In the genomic region with DNA sequence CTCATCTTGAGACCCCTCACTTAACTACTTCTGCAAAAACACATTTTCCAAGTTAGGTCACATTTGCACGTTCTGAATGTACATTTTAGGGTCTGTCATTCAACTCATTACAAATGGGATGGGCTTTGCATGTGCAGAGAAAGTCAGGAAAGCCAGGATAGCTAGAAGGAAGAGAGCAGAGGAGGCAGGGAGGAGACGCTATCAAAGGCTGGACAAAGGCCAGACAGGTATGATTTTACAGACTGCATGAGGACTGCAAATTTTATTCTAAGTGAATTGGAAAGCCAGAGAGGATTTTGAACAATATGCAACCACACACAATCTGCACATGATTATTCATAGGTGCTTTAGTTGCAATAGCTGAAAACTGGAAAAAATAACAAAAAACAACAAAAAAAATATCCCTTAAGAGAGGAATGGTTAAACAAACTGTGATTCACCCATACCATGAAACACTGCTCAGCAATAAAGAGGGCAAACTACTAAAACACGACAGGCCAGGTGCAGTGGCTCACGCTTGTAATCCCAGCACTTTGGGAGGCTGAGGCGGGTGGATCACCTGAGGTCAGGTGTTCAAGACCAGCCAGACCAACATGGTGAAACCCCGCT, we compare ENCODE assay signal across 35 cellular contexts. TPM values are rescaled to one million over a fixed set of nuclear protein-coding genes. Genes with fewer than 3 reads are reported as not detected.
"Had no signal": no experiment of that assay in that cellular context is flagged by ENCODE, and none has a peak within 500 bp of the region (broad histone marks: within the 10 kb centered on the region; RNA-seq: fewer than 3 reads in every experiment).

No MANE protein-coding gene starts in this region.

- H3K27ac Mint-ChIP-seq: activated CD4-positive, alpha-beta memory T cell treated with anti-CD3 and anti-CD28 coated beads, Interleukin-2, amount 10 ng/mL, durations not matched to agents 7 days and 5 days; activated T-helper 2 cell treated with anti-CD3 and anti-CD28 coated beads, Interferon-gamma antibody, Interleukin-2, Interleukin-4, amounts not matched to agents 10 μg/mL and 5 μg/mL and 100 μg/mL, durations not matched to agents 14 hours and 24 hours and 36 hours had no signal

- H3K27me3 ChIP-seq: adrenal gland, body of pancreas, dorsolateral prefrontal cortex, gastroesophageal sphincter, hepatocyte, upper lobe of left lung had no signal

- H3K4me3 Mint-ChIP-seq: activated CD4-positive, alpha-beta memory T cell treated with anti-CD3 and anti-CD28 coated beads, Interleukin-2, amount 10 ng/mL, durations not matched to agents 7 days and 5 days; activated CD4-positive, alpha-beta T cell treated with anti-CD3 and anti-CD28 coated beads, Interleukin-2, amount 10 ng/mL, durations not matched to agents 24 days and 14 days; activated naive CD8-positive, alpha-beta T cell; activated T-cell treated with anti-CD3 and anti-CD28 coated beads, Interleukin-2, amount 50 U/mL, for 4 hours; natural killer cell treated with Interleukin-12 subunit alpha and Interleukin-12 subunit beta and Interleukin-15 and Interleukin-18, amount 100 ng/mL, for 72 hours had no signal

- H3K4me3 ChIP-seq: adrenal gland, body of pancreas, coronary artery, dorsolateral prefrontal cortex, gastroesophageal sphincter, hepatocyte, left ventricle myocardium inferior, lung, spleen, upper lobe of left lung had no signal

- H3K9me3 ChIP-seq: adrenal gland, body of pancreas, gastroesophageal sphincter, left ventricle myocardium inferior, spleen, upper lobe of left lung had no signal

- H3K9me3 Mint-ChIP-seq: activated CD4-positive, alpha-beta memory T cell treated with anti-CD3 and anti-CD28 coated beads, Interleukin-2, amount 10 ng/mL, durations not matched to agents 7 days and 5 days; activated CD4-positive, alpha-beta T cell treated with anti-CD3 and anti-CD28 coated beads, Interleukin-2, amount 10 ng/mL, durations not matched to agents 24 days and 14 days; activated T-cell treated with anti-CD3 and anti-CD28 coated beads, Interleukin-2, amount 50 U/mL, for 4 hours; activated T-helper 2 cell treated with anti-CD3 and anti-CD28 coated beads, Interferon-gamma antibody, Interleukin-2, Interleukin-4, amounts not matched to agents 10 μg/mL and 5 μg/mL and 100 μg/mL, durations not matched to agents 14 hours and 24 hours and 36 hours; natural killer cell treated with Interleukin-12 subunit alpha and Interleukin-12 subunit beta and Interleukin-15 and Interleukin-18, amount 100 ng/mL, for 72 hours had no signal

- H3K27ac ChIP-seq: adrenal gland, body of pancreas, coronary artery, dorsolateral prefrontal cortex, gastroesophageal sphincter, hepatocyte, left ventricle myocardium inferior, spleen, upper lobe of left lung, WERI-Rb-1 had no signal

- H3K36me3 Mint-ChIP-seq: activated naive CD8-positive, alpha-beta T cell; natural killer cell treated with Interleukin-12 subunit alpha and Interleukin-12 subunit beta and Interleukin-15 and Interleukin-18, amount 100 ng/mL, for 72 hours had no signal

- H3K36me3 ChIP-seq: adrenal gland, upper lobe of left lung had no signal

- DNase-seq: activated CD4-positive, alpha-beta memory T cell treated with anti-CD3 and anti-CD28 coated beads, Interleukin-2, amount 10 ng/mL, durations not matched to agents 7 days and 5 days; activated CD4-positive, alpha-beta T cell treated with anti-CD3 and anti-CD28 coated beads, Interleukin-2, amount 10 ng/mL, durations not matched to agents 24 days and 14 days; activated naive CD4-positive, alpha-beta T cell treated with Interleukin-2 at 50 U/mL for 16 hours; activated T-cell treated with anti-CD3 and anti-CD28 coated beads, Interleukin-2, amount 50 U/mL, for 4 hours; aorta; body of pancreas; dorsolateral prefrontal cortex; effector memory CD4-positive, alpha-beta T cell; islet precursor cell; left ventricle myocardium inferior; mesendoderm; right cardiac atrium; spleen; stimulated activated CD4-positive, alpha-beta T cell treated with anti-CD3 and anti-CD28 coated beads, Interleukin-2, amount 100 ng/mL, for 48 hours; stimulated activated naive CD4-positive, alpha-beta T cell treated with Interleukin-2 at 50 U/mL for 16 hours; substantia nigra; T-helper 17 cell; T1000; upper lobe of left lung; WERI-Rb-1 had no signal

- H3K27me3 Mint-ChIP-seq: activated CD4-positive, alpha-beta T cell treated with anti-CD3 and anti-CD28 coated beads, Interleukin-2, amount 10 ng/mL, durations not matched to agents 24 days and 14 days; activated naive CD8-positive, alpha-beta T cell; T-helper 17 cell had no signal

- ATAC-seq: activated CD4-positive, CD25-positive, alpha-beta regulatory T cell treated with anti-CD3 and anti-CD28 coated beads, Interleukin-2, amount 50 U/mL, for 24 hours; activated T-cell treated with anti-CD3 and anti-CD28 coated beads, Interleukin-2, amount 50 U/mL, for 4 hours; body of pancreas; gastroesophageal sphincter; natural killer cell treated with Interleukin-12 subunit alpha and Interleukin-12 subunit beta and Interleukin-15 and Interleukin-18, amount 100 ng/mL, for 72 hours; right cardiac atrium; T-helper 17 cell had no signal

RNA-seq across cellular contexts. Expression of gene SYDE1, which starts 21.1 kb away (rescaled TPM):
- total RNA-seq: activated CD4-positive, alpha-beta memory T cell treated with anti-CD3 and anti-CD28 coated beads, Interleukin-2, amount 10 ng/mL, durations not matched to agents 7 days and 5 days; mononuclear cell; natural killer cell treated with Interleukin-12 subunit alpha and Interleukin-12 subunit beta and Interleukin-15 and Interleukin-18, amount 100 ng/mL, for 72 hours had no signal

RNA-seq across cellular contexts. Expression of gene OR1I1, which starts 46.3 kb away (rescaled TPM):
- total RNA-seq: activated CD4-positive, alpha-beta memory T cell treated with anti-CD3 and anti-CD28 coated beads, Interleukin-2, amount 10 ng/mL, durations not matched to agents 7 days and 5 days; activated CD4-positive, alpha-beta T cell treated with anti-CD3 and anti-CD28 coated beads, Interleukin-2, amount 10 ng/mL, durations not matched to agents 24 days and 14 days; activated T-cell treated with anti-CD3 and anti-CD28 coated beads, Interleukin-2, amount 50 U/mL, for 4 hours; activated T-helper 2 cell treated with anti-CD3 and anti-CD28 coated beads, Interferon-gamma antibody, Interleukin-2, Interleukin-4, amounts not matched to agents 10 μg/mL and 5 μg/mL and 100 μg/mL, durations not matched to agents 14 hours and 24 hours and 36 hours; adrenal gland; aorta; body of pancreas; dorsolateral prefrontal cortex; fibroblast of lung; fibroblast of villous mesenchyme; gastroesophageal sphincter; hepatocyte; left ventricle myocardium inferior; lung; mononuclear cell; myocyte; natural killer cell treated with Interleukin-12 subunit alpha and Interleukin-12 subunit beta and Interleukin-15 and Interleukin-18, amount 100 ng/mL, for 72 hours; osteoblast; right cardiac atrium; spleen; T-helper 17 cell; upper lobe of left lung had no signal
- polyA plus RNA-seq: adrenal gland, esophagus, fibroblast of lung, hepatocyte, lung, right cardiac atrium had no signal
